In the genomic region with DNA sequence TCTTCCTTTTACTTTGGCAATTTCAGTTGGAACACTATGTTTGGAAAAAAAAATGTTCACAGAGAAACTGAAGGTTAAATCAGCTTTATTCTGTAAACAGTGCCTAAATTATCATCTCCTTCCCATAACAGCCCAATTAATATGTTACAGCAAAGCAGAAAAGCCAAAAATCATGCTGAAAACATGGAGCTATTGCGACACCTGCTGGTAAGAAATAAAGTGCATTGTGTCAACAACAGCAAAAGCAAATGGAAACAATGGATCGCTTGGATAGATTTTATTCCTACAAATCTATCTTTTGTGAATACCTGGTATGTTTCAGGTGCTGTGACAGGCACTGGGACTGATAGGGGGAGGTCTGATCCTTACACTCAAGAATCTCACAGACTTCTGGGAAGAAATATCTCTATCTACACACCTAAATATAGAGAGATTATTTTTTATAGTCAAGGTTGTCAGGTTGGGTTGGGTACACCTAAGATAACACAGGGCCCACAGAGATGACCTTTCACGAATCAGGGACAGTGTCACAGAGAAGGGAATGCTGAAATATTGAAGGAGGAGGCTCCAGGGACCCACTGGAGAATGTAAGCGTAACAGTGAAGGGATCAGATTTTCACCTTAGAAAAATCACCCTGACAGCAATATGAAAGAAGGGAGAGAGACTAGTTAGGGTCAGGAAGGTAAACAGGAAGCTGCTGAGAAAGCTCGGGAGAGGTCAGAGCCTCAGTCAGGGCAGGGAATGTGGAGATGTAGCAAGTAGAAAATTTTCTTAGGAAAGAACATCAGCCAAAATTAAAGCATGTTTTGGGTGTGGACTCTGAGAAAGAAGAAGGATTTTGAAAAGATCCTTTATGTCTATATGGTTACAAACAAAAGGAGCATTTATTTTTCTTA, we compare ENCODE assay signal across 8 cellular contexts. TPM values are rescaled to one million over a fixed set of nuclear protein-coding genes. Genes with fewer than 3 reads are reported as not detected.
DNase-seq lines count a peak whose midpoint lies in the region; ATAC-seq, FAIRE-seq and TF ChIP-seq lines count a peak whose summit lies in the region.

No MANE protein-coding gene starts in this region.

- ATAC-seq in GM18505 (IDR thresholded peaks at IDR 0.05; ENCODE audit: unreplicated experiment), result peak; percentile 69
- peak; percentile 46 for ATAC-seq in HG03108 (IDR thresholded peaks at IDR 0.05; ENCODE audit: unreplicated experiment)
- peak; percentile 64 to 87 (median 86) for ATAC-seq in pancreas

- 7 to 8% methylated on average over 5 of the region's 5 CpGs for WGBS in pancreas, 2 donors

- H3K36me3 ChIP-seq in BLaER1, result no peaks in the 10 kb centered on the region
- no peaks in the 10 kb centered on the region for H3K36me3 ChIP-seq in pancreas

- H3K4me1 ChIP-seq in BLaER1, result no peaks in the 10 kb centered on the region
- H3K4me1 ChIP-seq in pancreas, result peaks cover 0 to 7% (median 3%) of the 10 kb centered on the region in 3 donors

- POLR2A ChIA-PET in activated CD4-positive, alpha-beta memory T cell treated with anti-CD3 and anti-CD28 coated beads for 36 hours (lab: Charles Lee), result no interaction called here

- H3K9ac ChIP-seq in BLaER1, result 0 out of 2 replicates have a peak overlapping the region, but pooled peaks have one; percentile 10

- no peak overlapping the region for H3K4me3 Mint-ChIP-seq in activated CD4-positive, alpha-beta memory T cell treated with anti-CD3 and anti-CD28 coated beads for 36 hours

- peak; percentile 80 for TF ChIP-seq CTCF in fibroblast of pulmonary artery (IDR thresholded peaks at IDR 0.05; ENCODE audit: low read length, missing control alignments)
- peak; percentile 64 to 82 (median 79) for TF ChIP-seq CTCF in pancreas (IDR thresholded peaks at IDR 0.05)

- H3K9me3 ChIP-seq in BLaER1 (no peaks in the 10 kb centered on the region), pancreas (no peaks in the 10 kb centered on the region)

- H3K36me3 Mint-ChIP-seq in activated CD4-positive, alpha-beta memory T cell treated with anti-CD3 and anti-CD28 coated beads for 36 hours, result no peaks in the 10 kb centered on the region

- H3K4me3 ChIP-seq in BLaER1, result no peak overlapping the region
- no peak overlapping the region for H3K4me3 ChIP-seq in fibroblast of pulmonary artery (replicated peaks; ENCODE audit: low read depth, low read length)
- H3K4me3 ChIP-seq in pancreas, result no peak overlapping the region

- no peaks in the 10 kb centered on the region for H3K4me1 Mint-ChIP-seq in activated CD4-positive, alpha-beta memory T cell treated with anti-CD3 and anti-CD28 coated beads for 36 hours (ENCODE audit: low read depth)

- no peaks in the 10 kb centered on the region for H3K9me3 Mint-ChIP-seq in activated CD4-positive, alpha-beta memory T cell treated with anti-CD3 and anti-CD28 coated beads for 36 hours

- peak; percentile 78 for FAIRE-seq in pancreas (lab: Jason Lieb, UNC)

- H3K4me2 ChIP-seq in BLaER1, result no peak overlapping the region

- H3K27me3 Mint-ChIP-seq in activated CD4-positive, alpha-beta memory T cell treated with anti-CD3 and anti-CD28 coated beads for 36 hours, result peaks cover 2% of the 10 kb centered on the region

- DNase-seq in NCI-H345 (lab: John Stamatoyannopoulos, UW), result peak; percentile 82
- peak; percentile 42 for DNase-seq in activated CD4-positive, alpha-beta memory T cell treated with anti-CD3 and anti-CD28 coated beads for 36 hours
- DNase-seq in fibroblast of pulmonary artery (ENCODE audit: low read depth), result peak; percentile 77
- peak in 3 of 6 donors; percentile 27 to 58 (median 28) for DNase-seq in pancreas
- DNase-seq in cortex of kidney (lab: John Stamatoyannopoulos, UW), result no peak

- H3K27ac ChIP-seq in BLaER1 (no peak overlapping the region), pancreas (no peak overlapping the region)

- H4K20me1 ChIP-seq in BLaER1, result no peaks in the 10 kb centered on the region

- CTCF ChIA-PET in activated CD4-positive, alpha-beta memory T cell treated with anti-CD3 and anti-CD28 coated beads for 36 hours (lab: Charles Lee), result interaction anchor here (0.6 to 2.4 kb wide), 23 partner anchors 9 to 850 kb away, joined by 3 to 18 read pairs (median 4); a partner anchor contains a TSS

- intact Hi-C loops in activated CD4-positive, alpha-beta memory T cell treated with anti-CD3 and anti-CD28 coated beads for 36 hours (cut with micrococcal nuclease), result loop anchor here (2.0 to 10.0 kb wide), 2 partner anchors 43 to 675 kb away; a partner anchor contains a TSS
- intact Hi-C loops in pancreas (cut with DNase I), result no loop called here

- H3K27ac Mint-ChIP-seq in activated CD4-positive, alpha-beta memory T cell treated with anti-CD3 and anti-CD28 coated beads for 36 hours, result no peak overlapping the region

- H3K27me3 ChIP-seq in BLaER1 (no peaks in the 10 kb centered on the region), pancreas (no peaks in the 10 kb centered on the region)

- no peak for TF ChIP-seq POLR2A in GM18505 (IDR thresholded peaks at IDR 0.05; ENCODE audit: borderline replicate concordance, extremely low read depth, insufficient read depth, insufficient read length)

RNA-seq across cellular contexts. Expression of a gene that starts 16.5 kb away (rescaled TPM):
- total RNA-seq in activated CD4-positive, alpha-beta memory T cell treated with anti-CD3 and anti-CD28 coated beads for 36 hours, result not detected
- under 1 TPM; under 0.01 to 0.29 (median 0.08) TPM for total RNA-seq in pancreas
- polyA plus RNA-seq in pancreas, result under 1 TPM; 0.42 to 0.68 TPM

RNA-seq across cellular contexts. Expression of a gene that starts 42.8 kb away (rescaled TPM):
- 10 to 100 TPM; 22.0 to 22.5 TPM for total RNA-seq in activated CD4-positive, alpha-beta memory T cell treated with anti-CD3 and anti-CD28 coated beads for 36 hours
- 10 to 100 TPM; 39.3 to 65.5 (median 54.9) TPM for total RNA-seq in pancreas
- polyA plus RNA-seq in pancreas, result 10 to 100 TPM; 38.3 to 71.6 TPM

RNA-seq across cellular contexts. Expression of a gene that starts 42.9 kb away (rescaled TPM):
- total RNA-seq in activated CD4-positive, alpha-beta memory T cell treated with anti-CD3 and anti-CD28 coated beads for 36 hours, result 10 to 100 TPM; 29.0 to 30.3 TPM
- 10 to 100 TPM in 1 of 6 donors, 1 to 10 TPM in 5; 5.0 to 10.3 (median 8.1) TPM for total RNA-seq in pancreas
- 10 to 100 TPM in 1 of 2 donors, 1 to 10 TPM in 1; 9.4 to 12.4 TPM for polyA plus RNA-seq in pancreas
